In the genomic region with DNA sequence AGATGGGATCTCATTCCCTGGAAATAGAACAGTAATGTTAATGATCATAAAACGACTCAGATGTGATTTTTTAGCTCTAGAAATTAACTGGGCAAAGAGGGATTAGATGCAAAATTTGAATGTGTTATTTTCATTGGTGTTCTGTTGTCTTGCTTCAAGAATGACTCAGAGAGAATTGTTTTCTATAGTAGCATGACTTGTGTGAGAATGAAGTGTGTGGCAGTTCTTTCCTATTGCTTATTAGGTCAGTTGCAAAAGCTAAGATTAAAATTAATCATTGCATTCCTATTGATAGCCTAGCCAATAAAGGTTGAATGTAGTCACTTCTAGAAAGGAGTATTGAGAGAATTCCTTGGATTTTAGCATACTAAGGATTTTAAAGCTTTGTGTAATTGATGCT, we compare ENCODE assay signal across 19 cellular contexts. TPM values are rescaled to one million over a fixed set of nuclear protein-coding genes. Genes with fewer than 3 reads are reported as not detected.
DNase-seq lines count a peak whose midpoint lies in the region; ATAC-seq and TF ChIP-seq lines count a peak whose summit lies in the region.
"Had no signal": no experiment of that assay in that cellular context is flagged by ENCODE, and none has a peak within 500 bp of the region (broad histone marks: within the 10 kb centered on the region; RNA-seq: fewer than 3 reads in every experiment).

No MANE protein-coding gene starts in this region.

- H3K4ac ChIP-seq in IMR-90 (ENCODE audit: low read depth, low read length): no peak overlapping the region

- H3K9me3 Mint-ChIP-seq in activated CD4-positive, alpha-beta T cell treated with anti-CD3 and anti-CD28 coated beads, Interleukin-2, amount 10 ng/mL, durations not matched to agents 24 days and 14 days: no peaks in the 10 kb centered on the region
- no peaks in the 10 kb centered on the region for H3K9me3 Mint-ChIP-seq in osteocyte (ENCODE audit: unreplicated experiment)
- H3K9me3 Mint-ChIP-seq: activated CD8-positive, alpha-beta T cell treated with anti-CD3 and anti-CD28 coated beads for 36 hours; T-helper 2 cell treated with Interferon-gamma antibody and Interleukin-4, amounts not matched to agents 5 μg/mL and 100 μg/mL, for 36 hours had no signal

- no peak for DNase-seq in activated CD4-positive, alpha-beta T cell treated with anti-CD3 and anti-CD28 coated beads, Interleukin-2, amount 10 ng/mL, durations not matched to agents 24 days and 14 days
- no peak for DNase-seq in activated CD4-positive, alpha-beta T cell treated with anti-CD3 and anti-CD28 coated beads for 4 hours
- peak; percentile 33 for DNase-seq in IMR-90
- peak; percentile 51 for DNase-seq in epithelial cell of esophagus (ENCODE audit: low read depth)
- no peak for DNase-seq in osteocyte (ENCODE audit: extremely low spot score, unreplicated experiment)
- no peak for DNase-seq in kidney tubule cell (ENCODE audit: low spot score)
- DNase-seq in GM19238 (ENCODE audit: insufficient read length, low spot score): no peak
- DNase-seq in Kasumi-1 (lab: John Stamatoyannopoulos, UW): no peak
- DNase-seq: 8988T; activated CD8-positive, alpha-beta T cell treated with anti-CD3 and anti-CD28 coated beads for 36 hours; erythroblast; left colon; NCI-H1417; NCI-H2107; spleen; stimulated activated CD4-positive, alpha-beta T cell treated with anti-CD3 and anti-CD28 coated beads, Interleukin-4, amount 100 ng/mL, for 4 hours had no signal

- TF ChIP-seq CTCF in IMR-90 (conservative IDR thresholded peaks at IDR 0.05; ENCODE audit: low read depth, low read length) (no peak), epithelial cell of esophagus (IDR thresholded peaks at IDR 0.05; ENCODE audit: insufficient read depth, low read depth, low read length, missing control alignments) (no peak), osteocyte (IDR thresholded peaks at IDR 0.05) (no peak)

- intact Hi-C loops in activated CD4-positive, alpha-beta T cell treated with anti-CD3 and anti-CD28 coated beads, Interleukin-2, amount 10 ng/mL, durations not matched to agents 24 days and 14 days (cut with micrococcal nuclease): no loop called here
- intact Hi-C loops in IMR-90 (cut with micrococcal nuclease): no loop called here

- no peak for TF ChIP-seq RAD21 in IMR-90 (IDR thresholded peaks at IDR 0.05; ENCODE audit: low read length)

- peaks cover 19% of the 10 kb centered on the region for H3K4me1 Mint-ChIP-seq in activated CD4-positive, alpha-beta T cell treated with anti-CD3 and anti-CD28 coated beads, Interleukin-2, amount 10 ng/mL, durations not matched to agents 24 days and 14 days
- H3K4me1 Mint-ChIP-seq in osteocyte (ENCODE audit: unreplicated experiment): peaks cover 29% of the 10 kb centered on the region

- dilution Hi-C loops in IMR-90 (cut with HindIII; ENCODE audit: low sequenced_read_pairs, unreplicated experiment): no loop called here

- ATAC-seq in IMR-90 (ENCODE audit: low read depth): peak; percentile 56
- ATAC-seq: activated CD8-positive, alpha-beta T cell treated with anti-CD3 and anti-CD28 coated beads for 36 hours; left colon; Panc1 had no signal

- no peak overlapping the region for H2AK9ac ChIP-seq in IMR-90 (replicated peaks; ENCODE audit: low read depth, low read length, poor library complexity)

- H2BK15ac ChIP-seq in IMR-90 (ENCODE audit: low read depth, low read length): no peak overlapping the region

- no peak overlapping the region for H3K56ac ChIP-seq in IMR-90 (ENCODE audit: extremely low read depth, insufficient read depth, low read length)

- peaks cover 7% of the 10 kb centered on the region for H3K4me1 ChIP-seq in IMR-90 (ENCODE audit: control insufficient read depth, insufficient read depth, low read length)

- H3K18ac ChIP-seq in IMR-90 (ENCODE audit: low read depth, low read length): no peak overlapping the region

- peaks cover 10 to 69% of the 10 kb centered on the region in 2 experiments for H3K79me1 ChIP-seq in IMR-90 (ENCODE audit: low read depth in 1 of 2, low read length in 2 of 2)

- H3K9me3 ChIP-seq in IMR-90 (ENCODE audit: control insufficient read depth, insufficient read depth, low read length): no peaks in the 10 kb centered on the region
- H3K9me3 ChIP-seq: spleen had no signal

- peaks cover 23% of the 10 kb centered on the region for H3K36me3 Mint-ChIP-seq in activated CD4-positive, alpha-beta T cell treated with anti-CD3 and anti-CD28 coated beads, Interleukin-2, amount 10 ng/mL, durations not matched to agents 24 days and 14 days (ENCODE audit: low read depth)
- H3K36me3 Mint-ChIP-seq in osteocyte (ENCODE audit: unreplicated experiment): peaks cover 23% of the 10 kb centered on the region

- no peak overlapping the region for H4K5ac ChIP-seq in IMR-90 (ENCODE audit: low read depth, low read length)

- no peak overlapping the region for H2BK5ac ChIP-seq in IMR-90 (ENCODE audit: low read depth, low read length, poor library complexity, severe bottlenecking)

- WGBS in IMR-90 (ENCODE audit: extremely low coverage in 2 of 2, insufficient read length in 1 of 2), 2 experiments: no CpG with 5 or more reads among the region's 1 CpG

- in situ Hi-C loops in IMR-90 (cut with MboI; ENCODE audit: low sequenced_read_pairs): no loop called here

- POLR2A ChIA-PET in IMR-90 (lab: Charles Lee; ENCODE audit: unreplicated experiment): no interaction called here

- no peak overlapping the region for H3K23ac ChIP-seq in IMR-90 (ENCODE audit: low read depth, low read length)

- no peak overlapping the region for H2BK20ac ChIP-seq in IMR-90 (ENCODE audit: low read depth, low read length)

- H3K9ac ChIP-seq in IMR-90 (ENCODE audit: low read depth, low read length): no peak overlapping the region

- no peak overlapping the region for H3K27ac ChIP-seq in IMR-90 (ENCODE audit: insufficient read depth, low read length)
- H3K27ac ChIP-seq: cardiac muscle cell, spleen had no signal

- no peak overlapping the region for H3K4me3 Mint-ChIP-seq in activated CD4-positive, alpha-beta T cell treated with anti-CD3 and anti-CD28 coated beads, Interleukin-2, amount 10 ng/mL, durations not matched to agents 24 days and 14 days
- H3K4me3 Mint-ChIP-seq in osteocyte (ENCODE audit: unreplicated experiment): no peak overlapping the region
- H3K4me3 Mint-ChIP-seq: activated CD8-positive, alpha-beta T cell treated with anti-CD3 and anti-CD28 coated beads for 36 hours; T-helper 2 cell treated with Interferon-gamma antibody and Interleukin-4, amounts not matched to agents 5 μg/mL and 100 μg/mL, for 36 hours had no signal

- H4K8ac ChIP-seq in IMR-90 (ENCODE audit: low read depth in 2 of 2, low read length in 2 of 2): no peak overlapping the region

- CTCF ChIA-PET in IMR-90 (lab: Yijun Ruan, JAX): interaction anchor here (1.0 kb wide), 1 partner anchor 8 kb away, joined by 3 read pairs; no protein-coding TSS in a partner anchor

- BruUV-seq in IMR-90 (replicated peaks; lab: Mats Ljungman, UMichigan): no TSS peak

- H3K14ac ChIP-seq in IMR-90 (replicated peaks; ENCODE audit: low read depth, low read length): no peak overlapping the region

- H3K27me3 Mint-ChIP-seq in activated CD4-positive, alpha-beta T cell treated with anti-CD3 and anti-CD28 coated beads, Interleukin-2, amount 10 ng/mL, durations not matched to agents 24 days and 14 days: no peaks in the 10 kb centered on the region
- no peaks in the 10 kb centered on the region for H3K27me3 Mint-ChIP-seq in osteocyte (ENCODE audit: unreplicated experiment)
- H3K27me3 Mint-ChIP-seq: activated CD8-positive, alpha-beta T cell treated with anti-CD3 and anti-CD28 coated beads for 36 hours had no signal

- H4K20me1 ChIP-seq in IMR-90 (ENCODE audit: insufficient read depth, low read length): peaks cover 40% of the 10 kb centered on the region

- no peak for TF ChIP-seq POLR2A in IMR-90 (IDR thresholded peaks at IDR 0.05; ENCODE audit: low read depth, low read length)

- no peak overlapping the region for H2BK120ac ChIP-seq in IMR-90 (ENCODE audit: low read depth, low read length)

- no peak overlapping the region for H2AFZ ChIP-seq in IMR-90 (replicated peaks; ENCODE audit: low read length, poor library complexity)

- H3K27me3 ChIP-seq in IMR-90 (ENCODE audit: control insufficient read depth, insufficient read depth, low read length): no peaks in the 10 kb centered on the region
- H3K27me3 ChIP-seq: cardiac muscle cell, spleen had no signal

- H2AK5ac ChIP-seq in IMR-90 (ENCODE audit: low read depth, low read length): no peak overlapping the region

- peaks cover 4% of the 10 kb centered on the region for H3K36me3 ChIP-seq in IMR-90 (ENCODE audit: control insufficient read depth, insufficient read depth, low read length)

- peak overlapping the region; percentile 6 for H3K27ac Mint-ChIP-seq in activated CD4-positive, alpha-beta T cell treated with anti-CD3 and anti-CD28 coated beads, Interleukin-2, amount 10 ng/mL, durations not matched to agents 24 days and 14 days
- peak overlapping the region; percentile 19 for H3K27ac Mint-ChIP-seq in osteocyte (ENCODE audit: unreplicated experiment)
- H3K27ac Mint-ChIP-seq: activated CD8-positive, alpha-beta T cell treated with anti-CD3 and anti-CD28 coated beads for 36 hours; T-helper 2 cell treated with Interferon-gamma antibody and Interleukin-4, amounts not matched to agents 5 μg/mL and 100 μg/mL, for 36 hours had no signal

- H3K9me1 ChIP-seq in IMR-90 (ENCODE audit: insufficient read depth, low read length): peaks cover 12% of the 10 kb centered on the region

- no peak overlapping the region for H4K91ac ChIP-seq in IMR-90 (ENCODE audit: insufficient read depth, low read depth, low read length)

- no peak overlapping the region for H3K4me2 ChIP-seq in IMR-90 (ENCODE audit: low read depth, low read length)

- H3K4me3 ChIP-seq in IMR-90 (ENCODE audit: insufficient read depth, low read depth, low read length): no peak overlapping the region
- H3K4me3 ChIP-seq in epithelial cell of esophagus (ENCODE audit: low read length): no peak overlapping the region
- H3K4me3 ChIP-seq: cardiac muscle cell, spleen had no signal

TF ChIP-seq in IMR-90, 13 proteins besides CTCF, POLR2A, EP300 and RAD21 (continues in another document):
- TF ChIP-seq SMC3 (IDR thresholded peaks at IDR 0.05; ENCODE audit: low read depth, low read length): no peak
- TF ChIP-seq, protein P1, sequence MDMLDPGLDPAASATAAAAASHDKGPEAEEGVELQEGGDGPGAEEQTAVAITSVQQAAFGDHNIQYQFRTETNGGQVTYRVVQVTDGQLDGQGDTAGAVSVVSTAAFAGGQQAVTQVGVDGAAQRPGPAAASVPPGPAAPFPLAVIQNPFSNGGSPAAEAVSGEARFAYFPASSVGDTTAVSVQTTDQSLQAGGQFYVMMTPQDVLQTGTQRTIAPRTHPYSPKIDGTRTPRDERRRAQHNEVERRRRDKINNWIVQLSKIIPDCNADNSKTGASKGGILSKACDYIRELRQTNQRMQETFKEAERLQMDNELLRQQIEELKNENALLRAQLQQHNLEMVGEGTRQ (IDR thresholded peaks at IDR 0.05; ENCODE audit: low read depth, low read length): no peak
- no peak for TF ChIP-seq RCOR1 (IDR thresholded peaks at IDR 0.05; ENCODE audit: insufficient replicate concordance, low read length)

RNA-seq across cellular contexts. Expression of a gene that starts 22.9 kb away (rescaled TPM):
- total RNA-seq in activated CD4-positive, alpha-beta T cell treated with anti-CD3 and anti-CD28 coated beads, Interleukin-2, amount 10 ng/mL, durations not matched to agents 24 days and 14 days: 89.1 and 94.1 TPM in 2 replicates
- total RNA-seq in IMR-90 (2012; rRNA removed) (15.8 and 20.3 TPM in 2 replicates), osteocyte (54.0 and 59.8 TPM in 2 replicates)
- 7.6 and 9.4 TPM in 2 replicates for polyA plus RNA-seq in IMR-90 (2012; rRNA removed)
- polyA plus RNA-seq in IMR-90 (2012; cell fraction: cytosol; rRNA removed): 1.7 and 3.2 TPM in 2 replicates
- polyA plus RNA-seq in IMR-90 (2012; cell fraction: nucleus; rRNA removed; ENCODE audit: low replicate concordance): 24.4 and 38.3 TPM in 2 replicates

Comparison
In these comparisons a context has a peak if more than half of its experiments do, and no peak if none do; other contexts are left out.
1. DNase-seq: peak in IMR-90 (single experiment) and epithelial cell of esophagus (single experiment); none in activated CD4-positive, alpha-beta T cell treated with anti-CD3 and anti-CD28 coated beads, Interleukin-2, amount 10 ng/mL, durations not matched to agents 24 days and 14 days (single experiment), activated CD4-positive, alpha-beta T cell treated with anti-CD3 and anti-CD28 coated beads for 4 hours (0 of 2), osteocyte (single experiment), kidney tubule cell (single experiment), GM19238 (single experiment) and Kasumi-1 (0 of 2).